In genomic region chr10:78528749-78529204, GRCh38 we compare ENCODE assay signal across 1 cellular context.
A peak's percentile ranks its signal among the peaks of the same experiment; 100 is the strongest.
TF ChIP-seq lines count a peak whose summit lies in the region.

No MANE protein-coding gene starts in this region.

TF ChIP-seq in HepG2, 621 proteins besides CTCF, POLR2A, EP300 and RAD21 (continued from another document and continues in another):
- TF ChIP-seq SOX5 (CRISPR knock-in tag; IDR thresholded peaks at IDR 0.05; ENCODE audit: borderline replicate concordance) (peak; percentile 91), RBAK (CRISPR knock-in tag; IDR thresholded peaks at IDR 0.05) (0 out of 2 replicates have a peak, but pooled peaks have one; percentile 66), NFIB (CRISPR knock-in tag; IDR thresholded peaks at IDR 0.05; ENCODE audit: borderline replicate concordance) (no peak), ZNF430 (CRISPR knock-in tag; IDR thresholded peaks at IDR 0.05) (peak; percentile 84), NFYC (CRISPR knock-in tag; IDR thresholded peaks at IDR 0.05) (no peak), JUND (CRISPR knock-in tag; IDR thresholded peaks at IDR 0.05) (peak; percentile 68; the same call in 1 of the 2 replicates), KAT8 (CRISPR knock-in tag; IDR thresholded peaks at IDR 0.05) (peak; percentile 79; the same call in 1 of the 2 replicates), ZNF282 (IDR thresholded peaks at IDR 0.05; ENCODE audit: partially characterized antibody) (no peak), GABPA (IDR thresholded peaks at IDR 0.05; ENCODE audit: low read depth, low read length) (no peak), GABPA (CRISPR knock-in tag; IDR thresholded peaks at IDR 0.05; ENCODE audit: low read depth) (no peak), KLF6 (CRISPR knock-in tag; IDR thresholded peaks at IDR 0.05) (0 out of 2 replicates have a peak, but pooled peaks have one; percentile 72), CBX5 (CRISPR knock-in tag; IDR thresholded peaks at IDR 0.05; ENCODE audit: borderline replicate concordance) (no peak), ZNF180 (CRISPR knock-in tag; IDR thresholded peaks at IDR 0.05; ENCODE audit: borderline replicate concordance, low read depth) (no peak), PAWR (CRISPR knock-in tag; IDR thresholded peaks at IDR 0.05; ENCODE audit: borderline replicate concordance) (no peak), CBX1 (IDR thresholded peaks at IDR 0.05; ENCODE audit: low read depth) (no peak), RXRA (CRISPR knock-in tag; IDR thresholded peaks at IDR 0.05) (peak; percentile 46; the same call in 1 of the 2 replicates), YEATS4 (CRISPR knock-in tag; IDR thresholded peaks at IDR 0.05; ENCODE audit: borderline replicate concordance) (peak; percentile 79), SPEN (CRISPR knock-in tag; IDR thresholded peaks at IDR 0.05; ENCODE audit: low read depth) (0 out of 2 replicates have a peak, but pooled peaks have one; percentile 33), ZNF331 (CRISPR knock-in tag; IDR thresholded peaks at IDR 0.05) (peak; percentile 95), CREM (IDR thresholded peaks at IDR 0.05) (peak; percentile 84), CREM (CRISPR knock-in tag; IDR thresholded peaks at IDR 0.05) (no peak), MEIS2 (CRISPR knock-in tag; IDR thresholded peaks at IDR 0.05) (peak; percentile 96), MBD4 (IDR thresholded peaks at IDR 0.05; ENCODE audit: borderline replicate concordance, low read length) (peak; percentile 90), ZNF619 (CRISPR knock-in tag; IDR thresholded peaks at IDR 0.05) (0 out of 2 replicates have a peak, but pooled peaks have one; percentile 55), NFRKB (IDR thresholded peaks at IDR 0.05) (no peak), ZNF232 (CRISPR knock-in tag; IDR thresholded peaks at IDR 0.05; ENCODE audit: borderline replicate concordance) (peak; percentile 64; the same call in 1 of the 2 replicates), ZNF777 (CRISPR knock-in tag; IDR thresholded peaks at IDR 0.05) (no peak), CHD4 (IDR thresholded peaks at IDR 0.05; ENCODE audit: borderline replicate concordance, low read length) (no peak), EHMT2 (IDR thresholded peaks at IDR 0.05; ENCODE audit: borderline replicate concordance, low read depth, low read length) (no peak; the same call in 1 of the 2 replicates), ZNF354B (CRISPR knock-in tag; IDR thresholded peaks at IDR 0.05) (no peak), TRIM24 (CRISPR knock-in tag; IDR thresholded peaks at IDR 0.05) (no peak), ZNF205 (CRISPR knock-in tag; IDR thresholded peaks at IDR 0.05) (peak; percentile 92), HMG20A (CRISPR knock-in tag; IDR thresholded peaks at IDR 0.05; ENCODE audit: borderline replicate concordance) (peak; percentile 82), GATAD1 (CRISPR knock-in tag; IDR thresholded peaks at IDR 0.05) (peak; percentile 24; the same call in 1 of the 2 replicates), ZSCAN31 (CRISPR knock-in tag; IDR thresholded peaks at IDR 0.05; ENCODE audit: low read depth) (peak; percentile 88; the same call in 1 of the 2 replicates), LCORL (IDR thresholded peaks at IDR 0.05) (no peak), LCORL (CRISPR knock-in tag; IDR thresholded peaks at IDR 0.05) (peak; percentile 93), ZSCAN25 (CRISPR knock-in tag; IDR thresholded peaks at IDR 0.05) (peak; percentile 99), MYPOP (CRISPR knock-in tag; IDR thresholded peaks at IDR 0.05) (peak; percentile 63; the same call in 1 of the 2 replicates)
- TF ChIP-seq, protein P1, sequence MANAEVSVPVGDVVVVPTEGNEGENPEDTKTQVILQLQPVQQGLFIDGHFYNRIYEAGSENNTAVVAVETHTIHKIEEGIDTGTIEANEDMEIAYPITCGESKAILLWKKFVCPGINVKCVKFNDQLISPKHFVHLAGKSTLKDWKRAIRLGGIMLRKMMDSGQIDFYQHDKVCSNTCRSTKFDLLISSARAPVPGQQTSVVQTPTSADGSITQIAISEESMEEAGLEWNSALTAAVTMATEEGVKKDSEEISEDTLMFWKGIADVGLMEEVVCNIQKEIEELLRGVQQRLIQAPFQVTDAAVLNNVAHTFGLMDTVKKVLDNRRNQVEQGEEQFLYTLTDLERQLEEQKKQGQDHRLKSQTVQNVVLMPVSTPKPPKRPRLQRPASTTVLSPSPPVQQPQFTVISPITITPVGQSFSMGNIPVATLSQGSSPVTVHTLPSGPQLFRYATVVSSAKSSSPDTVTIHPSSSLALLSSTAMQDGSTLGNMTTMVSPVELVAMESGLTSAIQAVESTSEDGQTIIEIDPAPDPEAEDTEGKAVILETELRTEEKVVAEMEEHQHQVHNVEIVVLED (CRISPR knock-in tag; IDR thresholded peaks at IDR 0.05; ENCODE audit: borderline replicate concordance): peak; percentile 57; the same call in 1 of the 2 replicates
- TF ChIP-seq, protein P2, sequence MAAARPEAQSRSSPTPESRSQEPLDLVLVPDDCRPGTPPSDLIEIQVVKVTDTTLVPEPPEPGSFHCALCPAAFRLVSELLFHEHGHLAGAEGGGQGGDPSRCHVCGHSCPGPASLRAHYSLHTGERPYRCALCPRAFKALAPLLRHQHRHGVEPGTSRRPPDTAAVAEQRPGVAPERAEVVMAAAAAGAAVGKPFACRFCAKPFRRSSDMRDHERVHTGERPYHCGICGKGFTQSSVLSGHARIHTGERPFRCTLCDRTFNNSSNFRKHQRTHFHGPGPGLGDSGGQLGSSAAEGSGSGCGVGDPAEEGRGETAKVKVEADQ (CRISPR knock-in tag; IDR thresholded peaks at IDR 0.05; ENCODE audit: borderline replicate concordance): peak; percentile 92
- TF ChIP-seq, protein P3, sequence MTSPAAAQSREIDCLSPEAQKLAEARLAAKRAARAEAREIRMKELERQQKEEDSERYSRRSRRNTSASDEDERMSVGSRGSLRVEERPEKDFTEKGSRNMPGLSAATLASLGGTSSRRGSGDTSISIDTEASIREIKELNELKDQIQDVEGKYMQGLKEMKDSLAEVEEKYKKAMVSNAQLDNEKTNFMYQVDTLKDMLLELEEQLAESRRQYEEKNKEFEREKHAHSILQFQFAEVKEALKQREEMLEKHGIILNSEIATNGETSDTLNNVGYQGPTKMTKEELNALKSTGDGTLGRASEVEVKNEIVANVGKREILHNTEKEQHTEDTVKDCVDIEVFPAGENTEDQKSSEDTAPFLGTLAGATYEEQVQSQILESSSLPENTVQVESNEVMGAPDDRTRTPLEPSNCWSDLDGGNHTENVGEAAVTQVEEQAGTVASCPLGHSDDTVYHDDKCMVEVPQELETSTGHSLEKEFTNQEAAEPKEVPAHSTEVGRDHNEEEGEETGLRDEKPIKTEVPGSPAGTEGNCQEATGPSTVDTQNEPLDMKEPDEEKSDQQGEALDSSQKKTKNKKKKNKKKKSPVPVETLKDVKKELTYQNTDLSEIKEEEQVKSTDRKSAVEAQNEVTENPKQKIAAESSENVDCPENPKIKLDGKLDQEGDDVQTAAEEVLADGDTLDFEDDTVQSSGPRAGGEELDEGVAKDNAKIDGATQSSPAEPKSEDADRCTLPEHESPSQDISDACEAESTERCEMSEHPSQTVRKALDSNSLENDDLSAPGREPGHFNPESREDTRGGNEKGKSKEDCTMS (CRISPR knock-in tag; conservative IDR thresholded peaks at IDR 0.05): no peak
- TF ChIP-seq, protein P4, sequence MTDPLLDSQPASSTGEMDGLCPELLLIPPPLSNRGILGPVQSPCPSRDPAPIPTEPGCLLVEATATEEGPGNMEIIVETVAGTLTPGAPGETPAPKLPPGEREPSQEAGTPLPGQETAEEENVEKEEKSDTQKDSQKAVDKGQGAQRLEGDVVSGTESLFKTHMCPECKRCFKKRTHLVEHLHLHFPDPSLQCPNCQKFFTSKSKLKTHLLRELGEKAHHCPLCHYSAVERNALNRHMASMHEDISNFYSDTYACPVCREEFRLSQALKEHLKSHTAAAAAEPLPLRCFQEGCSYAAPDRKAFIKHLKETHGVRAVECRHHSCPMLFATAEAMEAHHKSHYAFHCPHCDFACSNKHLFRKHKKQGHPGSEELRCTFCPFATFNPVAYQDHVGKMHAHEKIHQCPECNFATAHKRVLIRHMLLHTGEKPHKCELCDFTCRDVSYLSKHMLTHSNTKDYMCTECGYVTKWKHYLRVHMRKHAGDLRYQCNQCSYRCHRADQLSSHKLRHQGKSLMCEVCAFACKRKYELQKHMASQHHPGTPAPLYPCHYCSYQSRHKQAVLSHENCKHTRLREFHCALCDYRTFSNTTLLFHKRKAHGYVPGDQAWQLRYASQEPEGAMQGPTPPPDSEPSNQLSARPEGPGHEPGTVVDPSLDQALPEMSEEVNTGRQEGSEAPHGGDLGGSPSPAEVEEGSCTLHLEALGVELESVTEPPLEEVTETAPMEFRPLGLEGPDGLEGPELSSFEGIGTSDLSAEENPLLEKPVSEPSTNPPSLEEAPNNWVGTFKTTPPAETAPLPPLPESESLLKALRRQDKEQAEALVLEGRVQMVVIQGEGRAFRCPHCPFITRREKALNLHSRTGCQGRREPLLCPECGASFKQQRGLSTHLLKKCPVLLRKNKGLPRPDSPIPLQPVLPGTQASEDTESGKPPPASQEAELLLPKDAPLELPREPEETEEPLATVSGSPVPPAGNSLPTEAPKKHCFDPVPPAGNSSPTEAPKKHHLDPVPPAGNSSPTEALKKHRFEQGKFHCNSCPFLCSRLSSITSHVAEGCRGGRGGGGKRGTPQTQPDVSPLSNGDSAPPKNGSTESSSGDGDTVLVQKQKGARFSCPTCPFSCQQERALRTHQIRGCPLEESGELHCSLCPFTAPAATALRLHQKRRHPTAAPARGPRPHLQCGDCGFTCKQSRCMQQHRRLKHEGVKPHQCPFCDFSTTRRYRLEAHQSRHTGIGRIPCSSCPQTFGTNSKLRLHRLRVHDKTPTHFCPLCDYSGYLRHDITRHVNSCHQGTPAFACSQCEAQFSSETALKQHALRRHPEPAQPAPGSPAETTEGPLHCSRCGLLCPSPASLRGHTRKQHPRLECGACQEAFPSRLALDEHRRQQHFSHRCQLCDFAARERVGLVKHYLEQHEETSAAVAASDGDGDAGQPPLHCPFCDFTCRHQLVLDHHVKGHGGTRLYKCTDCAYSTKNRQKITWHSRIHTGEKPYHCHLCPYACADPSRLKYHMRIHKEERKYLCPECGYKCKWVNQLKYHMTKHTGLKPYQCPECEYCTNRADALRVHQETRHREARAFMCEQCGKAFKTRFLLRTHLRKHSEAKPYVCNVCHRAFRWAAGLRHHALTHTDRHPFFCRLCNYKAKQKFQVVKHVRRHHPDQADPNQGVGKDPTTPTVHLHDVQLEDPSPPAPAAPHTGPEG (CRISPR knock-in tag; IDR thresholded peaks at IDR 0.05): peak; percentile 77
- TF ChIP-seq, protein P5, sequence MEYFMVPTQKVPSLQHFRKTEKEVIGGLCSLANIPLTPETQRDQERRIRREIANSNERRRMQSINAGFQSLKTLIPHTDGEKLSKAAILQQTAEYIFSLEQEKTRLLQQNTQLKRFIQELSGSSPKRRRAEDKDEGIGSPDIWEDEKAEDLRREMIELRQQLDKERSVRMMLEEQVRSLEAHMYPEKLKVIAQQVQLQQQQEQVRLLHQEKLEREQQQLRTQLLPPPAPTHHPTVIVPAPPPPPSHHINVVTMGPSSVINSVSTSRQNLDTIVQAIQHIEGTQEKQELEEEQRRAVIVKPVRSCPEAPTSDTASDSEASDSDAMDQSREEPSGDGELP (IDR thresholded peaks at IDR 0.05; ENCODE audit: borderline replicate concordance, low read depth): peak; percentile 95
- TF ChIP-seq, protein P6, sequence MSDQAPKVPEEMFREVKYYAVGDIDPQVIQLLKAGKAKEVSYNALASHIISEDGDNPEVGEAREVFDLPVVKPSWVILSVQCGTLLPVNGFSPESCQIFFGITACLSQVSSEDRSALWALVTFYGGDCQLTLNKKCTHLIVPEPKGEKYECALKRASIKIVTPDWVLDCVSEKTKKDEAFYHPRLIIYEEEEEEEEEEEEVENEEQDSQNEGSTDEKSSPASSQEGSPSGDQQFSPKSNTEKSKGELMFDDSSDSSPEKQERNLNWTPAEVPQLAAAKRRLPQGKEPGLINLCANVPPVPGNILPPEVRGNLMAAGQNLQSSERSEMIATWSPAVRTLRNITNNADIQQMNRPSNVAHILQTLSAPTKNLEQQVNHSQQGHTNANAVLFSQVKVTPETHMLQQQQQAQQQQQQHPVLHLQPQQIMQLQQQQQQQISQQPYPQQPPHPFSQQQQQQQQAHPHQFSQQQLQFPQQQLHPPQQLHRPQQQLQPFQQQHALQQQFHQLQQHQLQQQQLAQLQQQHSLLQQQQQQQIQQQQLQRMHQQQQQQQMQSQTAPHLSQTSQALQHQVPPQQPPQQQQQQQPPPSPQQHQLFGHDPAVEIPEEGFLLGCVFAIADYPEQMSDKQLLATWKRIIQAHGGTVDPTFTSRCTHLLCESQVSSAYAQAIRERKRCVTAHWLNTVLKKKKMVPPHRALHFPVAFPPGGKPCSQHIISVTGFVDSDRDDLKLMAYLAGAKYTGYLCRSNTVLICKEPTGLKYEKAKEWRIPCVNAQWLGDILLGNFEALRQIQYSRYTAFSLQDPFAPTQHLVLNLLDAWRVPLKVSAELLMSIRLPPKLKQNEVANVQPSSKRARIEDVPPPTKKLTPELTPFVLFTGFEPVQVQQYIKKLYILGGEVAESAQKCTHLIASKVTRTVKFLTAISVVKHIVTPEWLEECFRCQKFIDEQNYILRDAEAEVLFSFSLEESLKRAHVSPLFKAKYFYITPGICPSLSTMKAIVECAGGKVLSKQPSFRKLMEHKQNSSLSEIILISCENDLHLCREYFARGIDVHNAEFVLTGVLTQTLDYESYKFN (CRISPR knock-in tag; conservative IDR thresholded peaks at IDR 0.05): peak; percentile 97
- TF ChIP-seq, protein P7, sequence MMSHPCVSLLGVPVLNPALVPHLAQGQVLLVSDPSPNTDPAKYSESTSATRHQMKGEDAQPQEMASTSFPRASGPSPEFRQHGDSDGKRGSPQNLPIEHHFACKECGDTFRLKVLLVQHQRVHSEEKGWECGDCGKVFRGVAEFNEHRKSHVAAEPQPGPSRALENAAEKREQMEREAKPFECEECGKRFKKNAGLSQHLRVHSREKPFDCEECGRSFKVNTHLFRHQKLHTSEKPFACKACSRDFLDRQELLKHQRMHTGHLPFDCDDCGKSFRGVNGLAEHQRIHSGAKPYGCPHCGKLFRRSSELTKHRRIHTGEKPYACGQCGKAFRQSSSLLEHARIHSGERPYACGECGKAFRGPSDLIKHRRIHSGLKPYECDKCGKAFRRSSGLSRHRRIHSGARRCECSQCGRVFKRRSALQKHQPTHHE (CRISPR knock-in tag; IDR thresholded peaks at IDR 0.05; ENCODE audit: borderline replicate concordance): peak; percentile 66; the same call in 1 of the 2 replicates
- TF ChIP-seq, protein P8, sequence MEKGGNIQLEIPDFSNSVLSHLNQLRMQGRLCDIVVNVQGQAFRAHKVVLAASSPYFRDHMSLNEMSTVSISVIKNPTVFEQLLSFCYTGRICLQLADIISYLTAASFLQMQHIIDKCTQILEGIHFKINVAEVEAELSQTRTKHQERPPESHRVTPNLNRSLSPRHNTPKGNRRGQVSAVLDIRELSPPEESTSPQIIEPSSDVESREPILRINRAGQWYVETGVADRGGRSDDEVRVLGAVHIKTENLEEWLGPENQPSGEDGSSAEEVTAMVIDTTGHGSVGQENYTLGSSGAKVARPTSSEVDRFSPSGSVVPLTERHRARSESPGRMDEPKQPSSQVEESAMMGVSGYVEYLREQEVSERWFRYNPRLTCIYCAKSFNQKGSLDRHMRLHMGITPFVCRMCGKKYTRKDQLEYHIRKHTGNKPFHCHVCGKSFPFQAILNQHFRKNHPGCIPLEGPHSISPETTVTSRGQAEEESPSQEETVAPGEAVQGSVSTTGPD (CRISPR knock-in tag; IDR thresholded peaks at IDR 0.05): peak; percentile 76; the same call in 1 of the 2 replicates
